In genomic region chr15:80152180-80152895, GRCh38 we compare ENCODE assay signal across 8 cellular contexts. TPM values are rescaled to one million over a fixed set of nuclear protein-coding genes. Genes with fewer than 3 reads are reported as not detected.
A peak's percentile ranks its signal among the peaks of the same experiment; 100 is the strongest.
DNase-seq lines count a peak whose midpoint lies in the region; ATAC-seq and TF ChIP-seq lines count a peak whose summit lies in the region.

No MANE protein-coding gene starts in this region.

- peak overlapping the region; percentile 100 for H2AFZ ChIP-seq in mammary epithelial cell (ENCODE audit: low read depth, low read length)

- no peaks in the 10 kb centered on the region for H4K20me1 ChIP-seq in mammary epithelial cell (ENCODE audit: insufficient read depth, low read length)

- in situ Hi-C loops in mammary epithelial cell (cut with MboI; ENCODE audit: low sequenced_read_pairs in 2 of 2), result no loop called here

- peak overlapping the region; percentile 39 for H3K27ac ChIP-seq in mammary epithelial cell (ENCODE audit: insufficient read depth, low read depth, low read length)
- H3K27ac ChIP-seq in skeletal muscle tissue (ENCODE audit: low read depth, low read length), result peak overlapping the region; percentile 76

- peak; percentile 70 for ATAC-seq in GM18498 (IDR thresholded peaks at IDR 0.05; ENCODE audit: unreplicated experiment)
- peak; percentile 50 for ATAC-seq in HG02981 (IDR thresholded peaks at IDR 0.05; ENCODE audit: unreplicated experiment)
- ATAC-seq in GM18517 (IDR thresholded peaks at IDR 0.05; ENCODE audit: unreplicated experiment), result no peak

- no peak for TF ChIP-seq CTCF in WI38 (IDR thresholded peaks at IDR 0.05; ENCODE audit: low read depth, low read length)
- TF ChIP-seq CTCF in mammary epithelial cell (conservative IDR thresholded peaks at IDR 0.05 in 1 of 2, IDR thresholded peaks at IDR 0.05 in 1 of 2; ENCODE audit: extremely low read depth in 1 of 2, insufficient read depth in 1 of 2, low read depth in 1 of 2, low read length in 2 of 2), result no peak

- H3K4me2 ChIP-seq in mammary epithelial cell (ENCODE audit: insufficient read depth, low read depth, low read length), result peak overlapping the region; percentile 98

- H3K9ac ChIP-seq in mammary epithelial cell (ENCODE audit: insufficient read depth, low read length) (peak overlapping the region; percentile 49), skeletal muscle tissue (ENCODE audit: low read depth in 1 of 3, low read length in 3 of 3) (peak overlapping the region in 2 of 3 donors; percentile 70 to 71)

- no TSS peak for BruUV-seq in mammary epithelial cell (replicated peaks; lab: Mats Ljungman, UMichigan)

- H3K27me3 ChIP-seq in mammary epithelial cell (ENCODE audit: insufficient read depth, low read length) (no peaks in the 10 kb centered on the region), skeletal muscle tissue (ENCODE audit: control insufficient read depth in 3 of 3, insufficient read depth in 3 of 3, low read length in 3 of 3) (no peaks in the 10 kb centered on the region)

- H3K79me2 ChIP-seq in mammary epithelial cell (ENCODE audit: insufficient read depth, low read length), result no peaks in the 10 kb centered on the region

- intact Hi-C loops in mammary epithelial cell (cut with micrococcal nuclease), result loop anchor here (5.0 kb wide), 1 partner anchor 80 kb away; no protein-coding TSS in a partner anchor

- H3K9me3 ChIP-seq in mammary epithelial cell (replicated peaks; ENCODE audit: insufficient read depth, low read length), result no peaks in the 10 kb centered on the region
- no peaks in the 10 kb centered on the region for H3K9me3 ChIP-seq in skeletal muscle tissue (ENCODE audit: control insufficient read depth in 3 of 3, low read length in 3 of 3)

- DNase-seq in NCI-H2196 (lab: John Stamatoyannopoulos, UW; ENCODE audit: unreplicated experiment) (peak; percentile 88), mammary epithelial cell (peak; percentile 84), iPS-NIHi11 (ENCODE audit: low spot score) (peak; percentile 99)

- CTCF ChIA-PET in mammary epithelial cell (lab: Charles Lee; ENCODE audit: low non-redundant PET), result interaction anchor here (0.7 to 0.8 kb wide), 2 partner anchors 141 to 557 kb away, joined by 4 to 24 read pairs; no protein-coding TSS in a partner anchor

- H3K4me3 ChIP-seq in WI38 (ENCODE audit: low read depth, low read length) (peak overlapping the region; percentile 77), mammary epithelial cell (replicated peaks in 1 of 3; ENCODE audit: insufficient read depth in 1 of 3, low read depth in 2 of 3, low read length in 3 of 3) (peak overlapping the region; percentile 71 to 94 (median 91)), skeletal muscle tissue (ENCODE audit: low read length in 3 of 3) (peak overlapping the region; percentile 79 to 92 (median 85))

- dilution Hi-C loops in mammary epithelial cell (cut with HindIII; ENCODE audit: low sequenced_read_pairs), result no loop called here

- no peaks in the 10 kb centered on the region for H3K36me3 ChIP-seq in mammary epithelial cell (ENCODE audit: insufficient read depth, low read length)
- no peaks in the 10 kb centered on the region for H3K36me3 ChIP-seq in skeletal muscle tissue (ENCODE audit: control insufficient read depth in 3 of 3, insufficient read depth in 3 of 3, low read length in 3 of 3)

- 6% methylated on average over 8 of the region's 41 CpGs for WGBS in mammary epithelial cell (ENCODE audit: low coverage, missing lambda C conversion rate)

- H3K4me1 ChIP-seq in mammary epithelial cell (ENCODE audit: insufficient read depth, low read length) (peaks cover 10% of the 10 kb centered on the region), skeletal muscle tissue (ENCODE audit: control insufficient read depth in 3 of 3, insufficient read depth in 3 of 3, low read length in 3 of 3) (peaks cover 28 to 47% (median 29%) of the 10 kb centered on the region in 3 donors)

RNA-seq across cellular contexts. Expression of gene FAH, which starts 0.5 kb away (rescaled TPM):
- 10 to 100 TPM; 21.2 to 30.8 TPM for total RNA-seq in mammary epithelial cell
- 34.0 TPM for polyA plus RNA-seq in mammary epithelial cell
- polyA minus RNA-seq in mammary epithelial cell, result 55.0 TPM
- total RNA-seq in skeletal muscle tissue, result 13.6 TPM
